1 cellular context compared by ENCODE assay signal in the genomic region with DNA sequence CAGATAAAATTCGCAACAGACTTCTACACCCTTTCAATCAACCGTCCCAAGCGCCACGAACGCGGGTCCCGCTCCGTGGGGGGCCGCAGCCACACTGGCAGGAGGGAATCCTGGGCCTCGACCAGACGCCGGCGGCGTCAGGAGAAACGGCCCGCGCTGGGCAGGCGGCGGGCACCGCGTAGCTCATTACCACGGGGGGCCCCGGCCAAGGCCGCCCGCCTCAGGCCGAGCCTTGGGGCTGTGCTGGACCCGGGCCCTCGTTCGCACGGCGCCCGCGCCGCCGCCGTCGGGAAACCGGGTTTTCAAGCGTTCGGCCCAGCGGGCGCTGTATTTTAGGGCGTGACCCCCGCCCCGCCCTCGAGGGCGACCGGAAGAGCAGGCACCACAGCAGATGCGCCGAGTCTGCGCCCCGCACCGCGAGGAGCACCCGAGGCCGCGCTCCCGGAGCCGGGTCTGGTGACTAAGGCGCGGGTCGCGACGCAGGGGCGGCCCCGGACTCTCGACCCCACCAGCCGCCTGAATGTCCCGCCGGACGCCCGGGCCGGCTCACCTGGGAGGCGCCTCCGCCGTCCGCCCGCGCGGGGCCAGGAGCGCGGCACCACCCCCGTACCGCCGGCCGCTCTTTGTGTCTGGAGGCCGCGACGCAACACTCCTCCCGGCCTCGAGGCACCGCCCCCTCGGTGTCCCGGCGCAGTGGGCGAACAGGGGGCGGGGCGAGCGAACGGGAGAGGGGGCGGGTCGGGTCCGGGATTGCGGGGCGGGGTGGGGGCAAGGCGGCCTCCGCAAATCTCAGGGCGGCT.
TF ChIP-seq lines count a peak whose summit lies in the region.

A gene (minus strand): TSS at position 627 of the 800 bp plus-strand sequence. CDS start 58,944 bp downstream, outside the sequence.

TF ChIP-seq in HepG2, 621 proteins besides CTCF, POLR2A, EP300 and RAD21 (continued from another document and continues in another):
- TF ChIP-seq, protein P1, sequence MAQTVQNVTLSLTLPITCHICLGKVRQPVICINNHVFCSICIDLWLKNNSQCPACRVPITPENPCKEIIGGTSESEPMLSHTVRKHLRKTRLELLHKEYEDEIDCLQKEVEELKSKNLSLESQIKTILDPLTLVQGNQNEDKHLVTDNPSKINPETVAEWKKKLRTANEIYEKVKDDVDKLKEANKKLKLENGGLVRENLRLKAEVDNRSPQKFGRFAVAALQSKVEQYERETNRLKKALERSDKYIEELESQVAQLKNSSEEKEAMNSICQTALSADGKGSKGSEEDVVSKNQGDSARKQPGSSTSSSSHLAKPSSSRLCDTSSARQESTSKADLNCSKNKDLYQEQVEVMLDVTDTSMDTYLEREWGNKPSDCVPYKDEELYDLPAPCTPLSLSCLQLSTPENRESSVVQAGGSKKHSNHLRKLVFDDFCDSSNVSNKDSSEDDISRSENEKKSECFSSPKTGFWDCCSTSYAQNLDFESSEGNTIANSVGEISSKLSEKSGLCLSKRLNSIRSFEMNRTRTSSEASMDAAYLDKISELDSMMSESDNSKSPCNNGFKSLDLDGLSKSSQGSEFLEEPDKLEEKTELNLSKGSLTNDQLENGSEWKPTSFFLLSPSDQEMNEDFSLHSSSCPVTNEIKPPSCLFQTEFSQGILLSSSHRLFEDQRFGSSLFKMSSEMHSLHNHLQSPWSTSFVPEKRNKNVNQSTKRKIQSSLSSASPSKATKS (CRISPR knock-in tag; IDR thresholded peaks at IDR 0.05): no peak
- TF ChIP-seq SATB2 (CRISPR knock-in tag; IDR thresholded peaks at IDR 0.05) (peak; percentile 74), ZNF564 (CRISPR knock-in tag; IDR thresholded peaks at IDR 0.05) (peak; percentile 79), ZNF780A (CRISPR knock-in tag; IDR thresholded peaks at IDR 0.05) (no peak; the same call in 1 of the 2 replicates), KDM5B (CRISPR knock-in tag; IDR thresholded peaks at IDR 0.05; ENCODE audit: borderline replicate concordance) (peak; percentile 92), RXRB (CRISPR knock-in tag; IDR thresholded peaks at IDR 0.05; ENCODE audit: borderline replicate concordance) (no peak), JUNB (CRISPR knock-in tag; IDR thresholded peaks at IDR 0.05; ENCODE audit: borderline replicate concordance) (no peak), ZNF703 (CRISPR knock-in tag; IDR thresholded peaks at IDR 0.05; ENCODE audit: borderline replicate concordance) (peak; percentile 94), CBX1 (IDR thresholded peaks at IDR 0.05; ENCODE audit: low read depth) (peak; percentile 22), ZSCAN21 (CRISPR knock-in tag; IDR thresholded peaks at IDR 0.05; ENCODE audit: borderline replicate concordance) (peak; percentile 24; the same call in 1 of the 2 replicates), IKZF1 (IDR thresholded peaks at IDR 0.05) (no peak), MED1 (CRISPR knock-in tag; IDR thresholded peaks at IDR 0.05) (peak; percentile 78), FOSL1 (CRISPR knock-in tag; IDR thresholded peaks at IDR 0.05; ENCODE audit: borderline replicate concordance) (no peak), ZNF776 (CRISPR knock-in tag; IDR thresholded peaks at IDR 0.05) (peak; percentile 81; the same call in 1 of the 2 replicates), ZNF570 (CRISPR knock-in tag; IDR thresholded peaks at IDR 0.05; ENCODE audit: borderline replicate concordance) (peak; percentile 78; the same call in 1 of the 2 replicates), KDM6A (CRISPR knock-in tag; IDR thresholded peaks at IDR 0.05; ENCODE audit: low read depth) (no peak), ZNF30 (CRISPR knock-in tag; IDR thresholded peaks at IDR 0.05) (no peak; the same call in 1 of the 2 replicates), ZNF546 (CRISPR knock-in tag; conservative IDR thresholded peaks at IDR 0.05) (peak; percentile 70; the same call in 1 of the 2 replicates), ISX (CRISPR knock-in tag; conservative IDR thresholded peaks at IDR 0.05) (peak; percentile 64), ZNF3 (CRISPR knock-in tag; IDR thresholded peaks at IDR 0.05) (no peak; the same call in 1 of the 2 replicates), NFRKB (IDR thresholded peaks at IDR 0.05) (no peak), CHCHD3 (CRISPR knock-in tag; IDR thresholded peaks at IDR 0.05) (peak; percentile 64; the same call in 1 of the 2 replicates), ZNF550 (CRISPR knock-in tag; IDR thresholded peaks at IDR 0.05; ENCODE audit: borderline replicate concordance) (0 out of 2 replicates have a peak, but pooled peaks have one; percentile 91), ZNF614 (CRISPR knock-in tag; IDR thresholded peaks at IDR 0.05; ENCODE audit: borderline replicate concordance) (no peak), ZNF101 (CRISPR knock-in tag; IDR thresholded peaks at IDR 0.05; ENCODE audit: borderline replicate concordance, low read depth) (0 out of 2 replicates have a peak, but pooled peaks have one; percentile 50), GTF2F1 (IDR thresholded peaks at IDR 0.05; ENCODE audit: low read length) (no peak), FOXC1 (CRISPR knock-in tag; IDR thresholded peaks at IDR 0.05; ENCODE audit: borderline replicate concordance) (peak; percentile 97), ZNF563 (CRISPR knock-in tag; IDR thresholded peaks at IDR 0.05) (peak; percentile 99), U2AF1 (optimal IDR thresholded peaks at IDR 0.05; ENCODE audit: low read depth, low read length) (peak; percentile 94), ZKSCAN1 (IDR thresholded peaks at IDR 0.05; ENCODE audit: low read length) (no peak), NCOA2 (CRISPR knock-in tag; IDR thresholded peaks at IDR 0.05) (peak; percentile 50), PHF8 (CRISPR knock-in tag; IDR thresholded peaks at IDR 0.05) (peak; percentile 87), PITX1 (CRISPR knock-in tag; IDR thresholded peaks at IDR 0.05) (no peak; the same call in 1 of the 2 replicates), AGO2 (optimal IDR thresholded peaks at IDR 0.05; ENCODE audit: low read depth, low read length) (peak; percentile 93)
- TF ChIP-seq, protein P2, sequence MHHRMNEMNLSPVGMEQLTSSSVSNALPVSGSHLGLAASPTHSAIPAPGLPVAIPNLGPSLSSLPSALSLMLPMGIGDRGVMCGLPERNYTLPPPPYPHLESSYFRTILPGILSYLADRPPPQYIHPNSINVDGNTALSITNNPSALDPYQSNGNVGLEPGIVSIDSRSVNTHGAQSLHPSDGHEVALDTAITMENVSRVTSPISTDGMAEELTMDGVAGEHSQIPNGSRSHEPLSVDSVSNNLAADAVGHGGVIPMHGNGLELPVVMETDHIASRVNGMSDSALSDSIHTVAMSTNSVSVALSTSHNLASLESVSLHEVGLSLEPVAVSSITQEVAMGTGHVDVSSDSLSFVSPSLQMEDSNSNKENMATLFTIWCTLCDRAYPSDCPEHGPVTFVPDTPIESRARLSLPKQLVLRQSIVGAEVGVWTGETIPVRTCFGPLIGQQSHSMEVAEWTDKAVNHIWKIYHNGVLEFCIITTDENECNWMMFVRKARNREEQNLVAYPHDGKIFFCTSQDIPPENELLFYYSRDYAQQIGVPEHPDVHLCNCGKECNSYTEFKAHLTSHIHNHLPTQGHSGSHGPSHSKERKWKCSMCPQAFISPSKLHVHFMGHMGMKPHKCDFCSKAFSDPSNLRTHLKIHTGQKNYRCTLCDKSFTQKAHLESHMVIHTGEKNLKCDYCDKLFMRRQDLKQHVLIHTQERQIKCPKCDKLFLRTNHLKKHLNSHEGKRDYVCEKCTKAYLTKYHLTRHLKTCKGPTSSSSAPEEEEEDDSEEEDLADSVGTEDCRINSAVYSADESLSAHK (CRISPR knock-in tag; IDR thresholded peaks at IDR 0.05; ENCODE audit: borderline replicate concordance): no peak
- TF ChIP-seq, protein P3, sequence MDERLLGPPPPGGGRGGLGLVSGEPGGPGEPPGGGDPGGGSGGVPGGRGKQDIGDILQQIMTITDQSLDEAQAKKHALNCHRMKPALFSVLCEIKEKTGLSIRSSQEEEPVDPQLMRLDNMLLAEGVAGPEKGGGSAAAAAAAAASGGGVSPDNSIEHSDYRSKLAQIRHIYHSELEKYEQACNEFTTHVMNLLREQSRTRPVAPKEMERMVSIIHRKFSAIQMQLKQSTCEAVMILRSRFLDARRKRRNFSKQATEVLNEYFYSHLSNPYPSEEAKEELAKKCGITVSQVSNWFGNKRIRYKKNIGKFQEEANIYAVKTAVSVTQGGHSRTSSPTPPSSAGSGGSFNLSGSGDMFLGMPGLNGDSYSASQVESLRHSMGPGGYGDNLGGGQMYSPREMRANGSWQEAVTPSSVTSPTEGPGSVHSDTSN (CRISPR knock-in tag; IDR thresholded peaks at IDR 0.05): 0 out of 2 replicates have a peak, but pooled peaks have one; percentile 30
- TF ChIP-seq, protein P4, sequence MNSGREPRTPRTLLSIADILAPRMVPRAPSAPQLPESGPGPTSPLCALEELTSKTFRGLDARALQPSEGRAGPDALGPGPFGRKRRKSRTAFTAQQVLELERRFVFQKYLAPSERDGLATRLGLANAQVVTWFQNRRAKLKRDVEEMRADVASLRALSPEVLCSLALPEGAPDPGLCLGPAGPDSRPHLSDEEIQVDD (CRISPR knock-in tag; IDR thresholded peaks at IDR 0.05; ENCODE audit: borderline replicate concordance): peak; percentile 94
- TF ChIP-seq, protein P5, sequence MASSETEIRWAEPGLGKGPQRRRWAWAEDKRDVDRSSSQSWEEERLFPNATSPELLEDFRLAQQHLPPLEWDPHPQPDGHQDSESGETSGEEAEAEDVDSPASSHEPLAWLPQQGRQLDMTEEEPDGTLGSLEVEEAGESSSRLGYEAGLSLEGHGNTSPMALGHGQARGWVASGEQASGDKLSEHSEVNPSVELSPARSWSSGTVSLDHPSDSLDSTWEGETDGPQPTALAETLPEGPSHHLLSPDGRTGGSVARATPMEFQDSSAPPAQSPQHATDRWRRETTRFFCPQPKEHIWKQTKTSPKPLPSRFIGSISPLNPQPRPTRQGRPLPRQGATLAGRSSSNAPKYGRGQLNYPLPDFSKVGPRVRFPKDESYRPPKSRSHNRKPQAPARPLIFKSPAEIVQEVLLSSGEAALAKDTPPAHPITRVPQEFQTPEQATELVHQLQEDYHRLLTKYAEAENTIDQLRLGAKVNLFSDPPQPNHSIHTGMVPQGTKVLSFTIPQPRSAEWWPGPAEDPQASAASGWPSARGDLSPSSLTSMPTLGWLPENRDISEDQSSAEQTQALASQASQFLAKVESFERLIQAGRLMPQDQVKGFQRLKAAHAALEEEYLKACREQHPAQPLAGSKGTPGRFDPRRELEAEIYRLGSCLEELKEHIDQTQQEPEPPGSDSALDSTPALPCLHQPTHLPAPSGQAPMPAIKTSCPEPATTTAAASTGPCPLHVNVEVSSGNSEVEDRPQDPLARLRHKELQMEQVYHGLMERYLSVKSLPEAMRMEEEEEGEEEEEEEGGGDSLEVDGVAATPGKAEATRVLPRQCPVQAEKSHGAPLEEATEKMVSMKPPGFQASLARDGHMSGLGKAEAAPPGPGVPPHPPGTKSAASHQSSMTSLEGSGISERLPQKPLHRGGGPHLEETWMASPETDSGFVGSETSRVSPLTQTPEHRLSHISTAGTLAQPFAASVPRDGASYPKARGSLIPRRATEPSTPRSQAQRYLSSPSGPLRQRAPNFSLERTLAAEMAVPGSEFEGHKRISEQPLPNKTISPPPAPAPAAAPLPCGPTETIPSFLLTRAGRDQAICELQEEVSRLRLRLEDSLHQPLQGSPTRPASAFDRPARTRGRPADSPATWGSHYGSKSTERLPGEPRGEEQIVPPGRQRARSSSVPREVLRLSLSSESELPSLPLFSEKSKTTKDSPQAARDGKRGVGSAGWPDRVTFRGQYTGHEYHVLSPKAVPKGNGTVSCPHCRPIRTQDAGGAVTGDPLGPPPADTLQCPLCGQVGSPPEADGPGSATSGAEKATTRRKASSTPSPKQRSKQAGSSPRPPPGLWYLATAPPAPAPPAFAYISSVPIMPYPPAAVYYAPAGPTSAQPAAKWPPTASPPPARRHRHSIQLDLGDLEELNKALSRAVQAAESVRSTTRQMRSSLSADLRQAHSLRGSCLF (CRISPR knock-in tag; IDR thresholded peaks at IDR 0.05; ENCODE audit: borderline replicate concordance): no peak
- TF ChIP-seq, protein P6, sequence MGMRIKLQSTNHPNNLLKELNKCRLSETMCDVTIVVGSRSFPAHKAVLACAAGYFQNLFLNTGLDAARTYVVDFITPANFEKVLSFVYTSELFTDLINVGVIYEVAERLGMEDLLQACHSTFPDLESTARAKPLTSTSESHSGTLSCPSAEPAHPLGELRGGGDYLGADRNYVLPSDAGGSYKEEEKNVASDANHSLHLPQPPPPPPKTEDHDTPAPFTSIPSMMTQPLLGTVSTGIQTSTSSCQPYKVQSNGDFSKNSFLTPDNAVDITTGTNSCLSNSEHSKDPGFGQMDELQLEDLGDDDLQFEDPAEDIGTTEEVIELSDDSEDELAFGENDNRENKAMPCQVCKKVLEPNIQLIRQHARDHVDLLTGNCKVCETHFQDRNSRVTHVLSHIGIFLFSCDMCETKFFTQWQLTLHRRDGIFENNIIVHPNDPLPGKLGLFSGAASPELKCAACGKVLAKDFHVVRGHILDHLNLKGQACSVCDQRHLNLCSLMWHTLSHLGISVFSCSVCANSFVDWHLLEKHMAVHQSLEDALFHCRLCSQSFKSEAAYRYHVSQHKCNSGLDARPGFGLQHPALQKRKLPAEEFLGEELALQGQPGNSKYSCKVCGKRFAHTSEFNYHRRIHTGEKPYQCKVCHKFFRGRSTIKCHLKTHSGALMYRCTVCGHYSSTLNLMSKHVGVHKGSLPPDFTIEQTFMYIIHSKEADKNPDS (CRISPR knock-in tag; IDR thresholded peaks at IDR 0.05): peak; percentile 61; the same call in 1 of the 2 replicates
- TF ChIP-seq, protein P7, sequence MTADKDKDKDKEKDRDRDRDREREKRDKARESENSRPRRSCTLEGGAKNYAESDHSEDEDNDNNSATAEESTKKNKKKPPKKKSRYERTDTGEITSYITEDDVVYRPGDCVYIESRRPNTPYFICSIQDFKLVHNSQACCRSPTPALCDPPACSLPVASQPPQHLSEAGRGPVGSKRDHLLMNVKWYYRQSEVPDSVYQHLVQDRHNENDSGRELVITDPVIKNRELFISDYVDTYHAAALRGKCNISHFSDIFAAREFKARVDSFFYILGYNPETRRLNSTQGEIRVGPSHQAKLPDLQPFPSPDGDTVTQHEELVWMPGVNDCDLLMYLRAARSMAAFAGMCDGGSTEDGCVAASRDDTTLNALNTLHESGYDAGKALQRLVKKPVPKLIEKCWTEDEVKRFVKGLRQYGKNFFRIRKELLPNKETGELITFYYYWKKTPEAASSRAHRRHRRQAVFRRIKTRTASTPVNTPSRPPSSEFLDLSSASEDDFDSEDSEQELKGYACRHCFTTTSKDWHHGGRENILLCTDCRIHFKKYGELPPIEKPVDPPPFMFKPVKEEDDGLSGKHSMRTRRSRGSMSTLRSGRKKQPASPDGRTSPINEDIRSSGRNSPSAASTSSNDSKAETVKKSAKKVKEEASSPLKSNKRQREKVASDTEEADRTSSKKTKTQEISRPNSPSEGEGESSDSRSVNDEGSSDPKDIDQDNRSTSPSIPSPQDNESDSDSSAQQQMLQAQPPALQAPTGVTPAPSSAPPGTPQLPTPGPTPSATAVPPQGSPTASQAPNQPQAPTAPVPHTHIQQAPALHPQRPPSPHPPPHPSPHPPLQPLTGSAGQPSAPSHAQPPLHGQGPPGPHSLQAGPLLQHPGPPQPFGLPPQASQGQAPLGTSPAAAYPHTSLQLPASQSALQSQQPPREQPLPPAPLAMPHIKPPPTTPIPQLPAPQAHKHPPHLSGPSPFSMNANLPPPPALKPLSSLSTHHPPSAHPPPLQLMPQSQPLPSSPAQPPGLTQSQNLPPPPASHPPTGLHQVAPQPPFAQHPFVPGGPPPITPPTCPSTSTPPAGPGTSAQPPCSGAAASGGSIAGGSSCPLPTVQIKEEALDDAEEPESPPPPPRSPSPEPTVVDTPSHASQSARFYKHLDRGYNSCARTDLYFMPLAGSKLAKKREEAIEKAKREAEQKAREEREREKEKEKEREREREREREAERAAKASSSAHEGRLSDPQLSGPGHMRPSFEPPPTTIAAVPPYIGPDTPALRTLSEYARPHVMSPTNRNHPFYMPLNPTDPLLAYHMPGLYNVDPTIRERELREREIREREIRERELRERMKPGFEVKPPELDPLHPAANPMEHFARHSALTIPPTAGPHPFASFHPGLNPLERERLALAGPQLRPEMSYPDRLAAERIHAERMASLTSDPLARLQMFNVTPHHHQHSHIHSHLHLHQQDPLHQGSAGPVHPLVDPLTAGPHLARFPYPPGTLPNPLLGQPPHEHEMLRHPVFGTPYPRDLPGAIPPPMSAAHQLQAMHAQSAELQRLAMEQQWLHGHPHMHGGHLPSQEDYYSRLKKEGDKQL (CRISPR knock-in tag; IDR thresholded peaks at IDR 0.05; ENCODE audit: low read depth): no peak
